ENCODE assay signal across 29 cellular contexts in the genomic region with DNA sequence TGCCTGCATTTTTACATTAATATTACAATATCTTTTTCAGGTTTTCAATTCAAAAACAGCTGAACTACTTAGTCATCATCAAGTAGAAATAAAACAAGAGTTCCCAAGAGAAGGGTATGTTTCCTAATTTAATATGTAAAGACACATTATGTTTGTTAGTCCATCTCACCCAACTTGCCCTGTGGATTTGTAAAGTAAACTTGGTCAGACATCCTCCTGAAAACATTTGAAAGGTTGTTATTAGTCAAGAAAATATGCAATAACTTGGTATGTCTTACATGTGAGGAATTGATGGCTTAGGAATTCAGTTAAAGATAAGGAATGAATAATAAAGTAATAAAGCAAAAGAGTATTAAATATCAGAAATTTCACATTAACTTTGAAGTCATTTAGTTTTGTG.
"Had no signal": no experiment of that assay in that cellular context is flagged by ENCODE, and none has a peak within 500 bp of the region (broad histone marks: within the 10 kb centered on the region; RNA-seq: fewer than 3 reads in every experiment).

No MANE protein-coding gene starts in this region.

- H3K4me1 ChIP-seq: ascending aorta, Peyer's patch had no signal

- DNase-seq: activated CD4-positive, alpha-beta T cell treated with anti-CD3 and anti-CD28 coated beads, Interleukin-2, amount 10 ng/mL, durations not matched to agents 24 days and 14 days; activated CD4-positive, alpha-beta T cell treated with anti-CD3 and anti-CD28 coated beads, Interleukin-2, amount 50 U/mL, for 4 hours; activated CD8-positive, alpha-beta T cell treated with anti-CD3 and anti-CD28 coated beads for 36 hours; activated effector memory CD4-positive, alpha-beta T cell treated with anti-CD3 and anti-CD28 coated beads, Interleukin-2, amount 50 U/mL, for 16 hours; activated naive CD4-positive, alpha-beta T cell; activated naive CD4-positive, alpha-beta T cell treated with anti-CD3 and anti-CD28 coated beads, Interleukin-2, amount 50 U/mL, for 16 hours; activated naive CD8-positive, alpha-beta T cell treated with anti-CD3 and anti-CD28 coated beads for 36 hours; activated T-cell treated with anti-CD3 and anti-CD28 coated beads, Interleukin-2, amount 50 U/mL, for 1 hour; activated T-cell treated with anti-CD3 and anti-CD28 coated beads, Interleukin-2, amount 50 U/mL, for 72 hours; amygdala; NCI-H1092 treated with DMSO at 0.1 percent for 48 hours; NCI-H1417; NCI-H146; NCI-H187; NCI-H2029 treated with DMSO at 0.1 percent for 48 hours; NCI-H2107; NCI-H2171; NCI-H510A; NCI-H526; NCI-H748 treated with DMSO at 0.1 percent for 48 hours; NK-92 treated with Interleukin-12 subunit alpha and Interleukin-12 subunit beta, amount 100 ng/mL, for 24 hours; PC-3; Peyer's patch; RPMI8226; SIG-M5 had no signal

- H3K27ac ChIP-seq: ascending aorta, cardiac muscle cell, Peyer's patch had no signal

- FAIRE-seq: TTC549 had no signal

- H3K27me3 ChIP-seq: ascending aorta, cardiac muscle cell, Peyer's patch had no signal

- H3K36me3 ChIP-seq: ascending aorta, cardiac muscle cell, Peyer's patch had no signal

- H3K9me3 ChIP-seq: ascending aorta, Peyer's patch had no signal

- ATAC-seq: activated CD8-positive, alpha-beta T cell treated with anti-CD3 and anti-CD28 coated beads for 36 hours; activated T-cell treated with anti-CD3 and anti-CD28 coated beads, Interleukin-2, amount 50 U/mL, for 72 hours; activated T-helper 17 cell treated with anti-CD3 and anti-CD28 coated beads, Interleukin-2, amount 50 U/mL, for 72 hours; PC-3 had no signal

- H3K4me3 ChIP-seq: ascending aorta, cardiac muscle cell, Peyer's patch had no signal
